In the genomic region with DNA sequence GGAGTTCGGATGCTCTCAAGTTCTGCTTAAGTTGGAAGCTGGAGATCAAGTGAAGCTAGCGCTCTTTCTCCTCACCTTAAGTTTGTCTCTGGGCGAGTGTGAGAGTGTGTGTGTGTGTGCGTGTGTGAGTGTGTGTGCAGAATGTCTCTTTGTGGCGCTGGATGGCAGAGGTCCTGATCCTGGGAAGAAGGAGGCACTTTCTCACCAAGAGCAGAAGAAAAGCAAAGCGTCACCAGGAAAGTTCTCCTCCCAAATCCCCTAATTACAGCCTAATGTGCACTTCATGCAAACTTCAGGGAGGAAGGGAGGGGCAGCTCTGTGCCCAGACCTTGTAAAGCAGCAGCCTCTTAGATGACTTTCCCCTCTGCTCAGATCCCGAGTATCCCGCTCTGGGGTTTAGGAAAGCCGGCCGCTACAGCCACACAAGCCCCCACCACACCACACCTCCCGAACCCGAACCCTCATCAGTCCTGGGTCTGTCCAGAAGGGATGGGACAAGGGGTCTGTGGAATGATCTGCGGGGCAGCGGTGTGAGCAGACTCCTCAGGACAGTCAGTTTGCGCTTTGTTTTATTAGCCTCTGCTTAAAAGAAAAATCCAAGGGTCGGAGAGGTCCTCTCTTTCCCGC, we compare ENCODE assay signal across 10 cellular contexts. TPM values are rescaled to one million over a fixed set of nuclear protein-coding genes. Genes with fewer than 3 reads are reported as not detected.
A peak's percentile ranks its signal among the peaks of the same experiment; 100 is the strongest.
DNase-seq lines count a peak whose midpoint lies in the region; ATAC-seq and TF ChIP-seq lines count a peak whose summit lies in the region.
"Had no signal": no experiment of that assay in that cellular context is flagged by ENCODE, and none has a peak within 500 bp of the region (broad histone marks: within the 10 kb centered on the region; RNA-seq: fewer than 3 reads in every experiment).

Gene HAPLN1 (minus strand): TSS at position 51 of the 627 bp plus-strand sequence. CDS start 47,332 bp downstream, outside the sequence.

- H2AFZ ChIP-seq in GM23248 = peak within 1 kb of the TSS; percentile 90

- DNase-seq in GM23248 = peak; percentile 41
- DNase-seq in activated CD4-positive, alpha-beta memory T cell treated with anti-CD3 and anti-CD28 coated beads, Interleukin-2, amount 10 ng/mL, durations not matched to agents 7 days and 5 days = no peak
- no peak for DNase-seq in right atrium auricular region (ENCODE audit: low spot score)
- no peak for DNase-seq in gastrocnemius medialis
- no peak for DNase-seq in NCI-H146 (lab: John Stamatoyannopoulos, UW)
- no peak for DNase-seq in SIG-M5 treated with dmso at 0.1 percent for 504 hours (lab: John Stamatoyannopoulos, UW; ENCODE audit: unreplicated experiment)
- no peak for DNase-seq in activated CD4-positive, alpha-beta T cell treated with anti-CD3 and anti-CD28 coated beads, Interleukin-2, amount 50 U/mL, for 48 hours
- DNase-seq in midbrain (lab: John Stamatoyannopoulos, UW) = no peak

- H3F3A ChIP-seq in GM23248 (ENCODE audit: insufficient read depth) = no peaks in the 10 kb centered on the region

- no peaks in the 10 kb centered on the region for H3K36me3 Mint-ChIP-seq in activated CD4-positive, alpha-beta memory T cell treated with anti-CD3 and anti-CD28 coated beads, Interleukin-2, amount 10 ng/mL, durations not matched to agents 7 days and 5 days (ENCODE audit: low read depth)

- H3K79me2 ChIP-seq in GM23248 (ENCODE audit: insufficient read depth) = no peaks in the 10 kb centered on the region

- TF ChIP-seq CTCF in right atrium auricular region (IDR thresholded peaks at IDR 0.05) = no peak
- TF ChIP-seq CTCF in gastrocnemius medialis (IDR thresholded peaks at IDR 0.05 in 4 of 5, conservative IDR thresholded peaks at IDR 0.05 in 1 of 5) = no peak

- TF ChIP-seq POLR2A in gastrocnemius medialis (IDR thresholded peaks at IDR 0.05) = no peak

- H4K20me1 ChIP-seq in GM23248 (ENCODE audit: insufficient read depth) = no peaks in the 10 kb centered on the region

- H3K9me3 Mint-ChIP-seq in activated CD4-positive, alpha-beta memory T cell treated with anti-CD3 and anti-CD28 coated beads, Interleukin-2, amount 10 ng/mL, durations not matched to agents 7 days and 5 days = no peaks in the 10 kb centered on the region

- intact Hi-C loops in gastrocnemius medialis (cut with DNase I; ENCODE audit: low total_unique reads) = no loop called here

- peak within 1 kb of the TSS; percentile 57 for H3K9ac ChIP-seq in GM23248

- no peaks in the 10 kb centered on the region for H3K9me2 ChIP-seq in GM23248 (ENCODE audit: insufficient read depth)

- H3K36me3 ChIP-seq in GM23248 (ENCODE audit: low read depth) = no peaks in the 10 kb centered on the region
- H3K36me3 ChIP-seq in right atrium auricular region = no peaks in the 10 kb centered on the region
- H3K36me3 ChIP-seq in gastrocnemius medialis = no peaks in the 10 kb centered on the region

- no peak within 1 kb of the TSS for H3K27ac Mint-ChIP-seq in activated CD4-positive, alpha-beta memory T cell treated with anti-CD3 and anti-CD28 coated beads, Interleukin-2, amount 10 ng/mL, durations not matched to agents 7 days and 5 days

- peak within 1 kb of the TSS; percentile 43 for H3K4me3 Mint-ChIP-seq in activated CD4-positive, alpha-beta memory T cell treated with anti-CD3 and anti-CD28 coated beads, Interleukin-2, amount 10 ng/mL, durations not matched to agents 7 days and 5 days

- no peak for ATAC-seq in gastrocnemius medialis
- ATAC-seq: activated CD4-positive, CD25-positive, alpha-beta regulatory T cell treated with anti-CD3 and anti-CD28 coated beads, Interleukin-2, amount 50 U/mL, for 24 hours; K562 had no signal

- H3K9me3 ChIP-seq in GM23248 (ENCODE audit: low read depth) (no peaks in the 10 kb centered on the region), right atrium auricular region (no peaks in the 10 kb centered on the region), gastrocnemius medialis (no peaks in the 10 kb centered on the region)

- CTCF ChIA-PET in activated CD4-positive, alpha-beta memory T cell treated with anti-CD3 and anti-CD28 coated beads, Interleukin-2, amount 10 ng/mL, durations not matched to agents 7 days and 5 days (lab: Charles Lee) = interaction anchor here (2.3 kb wide), 1 partner anchor 9 kb away, joined by 8 read pairs; no protein-coding TSS in a partner anchor

- H3K27me3 Mint-ChIP-seq in activated CD4-positive, alpha-beta memory T cell treated with anti-CD3 and anti-CD28 coated beads, Interleukin-2, amount 10 ng/mL, durations not matched to agents 7 days and 5 days = peaks cover 44% of the 10 kb centered on the region

- H3K27me3 ChIP-seq in GM23248 (replicated peaks; ENCODE audit: insufficient read depth) (0 out of 2 replicates have a peak, but pooled peaks cover 8% of the 10 kb centered on the region), right atrium auricular region (peaks cover 0 to 6% of the 10 kb centered on the region in 2 donors), gastrocnemius medialis (peaks cover 26 to 44% (median 28%) of the 10 kb centered on the region in 3 donors)

- no peak within 1 kb of the TSS for H3K27ac ChIP-seq in GM23248
- H3K27ac ChIP-seq in right atrium auricular region = peak within 1 kb of the TSS; percentile 27 to 36
- no peak within 1 kb of the TSS for H3K27ac ChIP-seq in gastrocnemius medialis

- H3K4me2 ChIP-seq in GM23248 (ENCODE audit: unreplicated experiment) = peak within 1 kb of the TSS; percentile 89

- peaks cover 4% of the 10 kb centered on the region for H3K4me1 Mint-ChIP-seq in activated CD4-positive, alpha-beta memory T cell treated with anti-CD3 and anti-CD28 coated beads, Interleukin-2, amount 10 ng/mL, durations not matched to agents 7 days and 5 days

- peaks cover 14% of the 10 kb centered on the region for H3K4me1 ChIP-seq in GM23248 (ENCODE audit: insufficient read depth)
- peaks cover 0 to 19% of the 10 kb centered on the region in 2 donors for H3K4me1 ChIP-seq in right atrium auricular region
- peaks cover 0 to 5% of the 10 kb centered on the region in 2 donors for H3K4me1 ChIP-seq in gastrocnemius medialis

- POLR2A ChIA-PET in activated CD4-positive, alpha-beta memory T cell treated with anti-CD3 and anti-CD28 coated beads, Interleukin-2, amount 10 ng/mL, durations not matched to agents 7 days and 5 days (lab: Charles Lee) = no interaction called here

- H3K4me3 ChIP-seq in GM23248 (peak within 1 kb of the TSS; percentile 75), right atrium auricular region (peak within 1 kb of the TSS; percentile 36 to 58), gastrocnemius medialis (peak within 1 kb of the TSS in 3 of 4 donors; percentile 41 to 55 (median 49))
- H3K4me3 ChIP-seq: K562 had no signal

- in situ Hi-C loops in GM23248 (cut with MboI) (loop anchor here (10.0 to 25.0 kb wide), 2 partner anchors 534 to 741 kb away; no protein-coding TSS in a partner anchor), gastrocnemius medialis (cut with MboI; ENCODE audit: low sequenced_read_pairs in 4 of 4) (no loop called here)

- 17% methylated on average over 17 of the region's 17 CpGs for WGBS in GM23248 (ENCODE audit: low coverage in 1 of 2, low lambda C conversion rate in 2 of 2, missing lambda C conversion rate in 2 of 2), 2 experiments

RNA-seq across cellular contexts. Expression of gene HAPLN1, which starts in this region (rescaled TPM):
- 49.7 and 69.6 TPM in 2 replicates for total RNA-seq in GM23248 (2014; rRNA removed; shearing (Covaris generic))
- 77.6 and 78.4 TPM in 2 replicates for polyA plus RNA-seq in GM23248 (2016; fragmentation: Nextera tagmentation; extraction: Ambion mirVana)
- not detected for total RNA-seq in activated CD4-positive, alpha-beta memory T cell treated with anti-CD3 and anti-CD28 coated beads, Interleukin-2, amount 10 ng/mL, durations not matched to agents 7 days and 5 days
- total RNA-seq in right atrium auricular region (under 1 TPM; 0.12 to 0.19 TPM), gastrocnemius medialis (not detected)
- total RNA-seq: K562 had no signal
- polyA plus RNA-seq: K562 had no signal

Comparison
In these comparisons a context has a peak if more than half of its experiments do, and no peak if none do; other contexts are left out.
1. RNA of gene HAPLN1 (total RNA-seq): 49.7 to 69.6 TPM in GM23248; 0.12 to 0.19 TPM in right atrium auricular region, not detected in activated CD4-positive, alpha-beta memory T cell treated with anti-CD3 and anti-CD28 coated beads, Interleukin-2, amount 10 ng/mL, durations not matched to agents 7 days and 5 days and not detected in gastrocnemius medialis; every median in the first group is over 10 times any median in the second.
2. H3K27ac ChIP-seq: peak in right atrium auricular region (2 of 2); none in GM23248 (single experiment) and gastrocnemius medialis (0 of 4).
3. Peak in every context shown above with its lines, with median percentiles within 50 percentile points of each other: H3K4me3 ChIP-seq.